1 cellular context compared by ENCODE assay signal in genomic region chr9:126743046-126743445, GRCh38.
TF ChIP-seq lines count a peak whose summit lies in the region.

No MANE protein-coding gene starts in this region.

TF ChIP-seq in endothelial cell of umbilical vein, 7 proteins besides CTCF, POLR2A, EP300 and RAD21:
- TF ChIP-seq GATA2 (IDR thresholded peaks at IDR 0.05; ENCODE audit: insufficient read depth, insufficient read length, low read depth, low read length) (no peak), MAX (IDR thresholded peaks at IDR 0.05; ENCODE audit: insufficient read depth, insufficient read length) (no peak), JUN (IDR thresholded peaks at IDR 0.05; ENCODE audit: borderline replicate concordance, insufficient read depth, insufficient read length, low read depth) (no peak), MYC (IDR thresholded peaks at IDR 0.05; ENCODE audit: low read depth, low read length) (no peak), FOS (IDR thresholded peaks at IDR 0.05; ENCODE audit: borderline replicate concordance, insufficient read depth, low read length) (no peak), POLR2AphosphoS5 (IDR thresholded peaks at IDR 0.05; ENCODE audit: insufficient read depth, low read depth, low read length) (no peak), EZH2 (IDR thresholded peaks at IDR 0.05; ENCODE audit: borderline replicate concordance, low read depth, low read length, severe bottlenecking) (no peak)
